In the genomic region with DNA sequence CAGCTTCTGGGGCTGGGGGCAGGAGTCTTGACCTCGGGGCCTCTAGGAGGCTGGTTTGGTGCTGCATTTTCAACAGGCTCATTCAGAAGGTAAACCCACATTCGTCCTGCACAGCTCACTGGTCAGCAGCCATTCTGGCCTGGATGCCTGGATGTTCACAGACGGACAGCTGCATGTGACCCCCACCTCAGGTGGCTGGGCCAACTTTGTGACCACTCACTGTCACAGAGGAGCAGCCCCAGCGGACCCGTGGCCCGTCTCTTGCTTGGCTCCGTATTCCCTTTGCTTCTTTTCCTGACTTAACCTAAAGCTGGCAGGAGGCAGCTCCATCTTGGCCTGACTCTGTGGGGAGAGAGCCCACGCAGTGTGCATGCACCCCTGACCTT, we compare ENCODE assay signal across 1 cellular context.
A peak's percentile ranks its signal among the peaks of the same experiment; 100 is the strongest.
TF ChIP-seq lines count a peak whose summit lies in the region.

No MANE protein-coding gene starts in this region.

TF ChIP-seq in K562, 482 proteins besides CTCF, POLR2A, EP300 and RAD21:
- TF ChIP-seq TBL1XR1 (IDR thresholded peaks at IDR 0.05; ENCODE audit: low read length in 2 of 2) (0 out of 4 replicates have a peak, but pooled peaks of 1 of the 2 experiments have one; percentile 15), MAFK (IDR thresholded peaks at IDR 0.05; ENCODE audit: low read length) (0 out of 2 replicates have a peak, but pooled peaks have one; percentile 2), KLF1 (tag; IDR thresholded peaks at IDR 0.05) (0 out of 2 replicates have a peak, but pooled peaks have one; percentile 15), SETDB1 (IDR thresholded peaks at IDR 0.05; ENCODE audit: low read length) (peak; percentile 38), SRF (CRISPR knock-in tag; IDR thresholded peaks at IDR 0.05) (0 out of 4 replicates have a peak, but pooled peaks of 1 of the 2 experiments have one; percentile 20), LARP7 (IDR thresholded peaks at IDR 0.05) (no peak)
